Comparison of ENCODE assay signal across 1 cellular context in genomic region chr12:120979862-120980696, GRCh38.
TF ChIP-seq lines count a peak whose summit lies in the region.

No MANE protein-coding gene starts in this region.

TF ChIP-seq in HepG2, 621 proteins besides CTCF, POLR2A, EP300 and RAD21 (continued from another document and continues in another):
- TF ChIP-seq HNF1A (IDR thresholded peaks at IDR 0.05; ENCODE audit: low read depth), result no peak; the same call in 1 of the 2 replicates
- TF ChIP-seq HNF1A (CRISPR knock-in tag; IDR thresholded peaks at IDR 0.05; ENCODE audit: borderline replicate concordance), result no peak
- TF ChIP-seq SRY (CRISPR knock-in tag; IDR thresholded peaks at IDR 0.05), result no peak
- TF ChIP-seq ISX (CRISPR knock-in tag; conservative IDR thresholded peaks at IDR 0.05), result 0 out of 2 replicates have a peak, but pooled peaks have one; percentile 41
- no peak for TF ChIP-seq MATR3 (CRISPR knock-in tag; IDR thresholded peaks at IDR 0.05)
- TF ChIP-seq DBP (CRISPR knock-in tag; IDR thresholded peaks at IDR 0.05; ENCODE audit: not compliant biosample characterization), result peak; percentile 65
- TF ChIP-seq SUZ12 (IDR thresholded peaks at IDR 0.05; ENCODE audit: low read depth, low read length), result no peak
- TF ChIP-seq ZNF20 (CRISPR knock-in tag; IDR thresholded peaks at IDR 0.05), result no peak
- TF ChIP-seq RBAK (CRISPR knock-in tag; IDR thresholded peaks at IDR 0.05), result no peak
- no peak for TF ChIP-seq ZNF709 (CRISPR knock-in tag; IDR thresholded peaks at IDR 0.05)
- no peak for TF ChIP-seq ZXDC (CRISPR knock-in tag; IDR thresholded peaks at IDR 0.05)
- TF ChIP-seq MTF2 (CRISPR knock-in tag; IDR thresholded peaks at IDR 0.05; ENCODE audit: borderline replicate concordance), result no peak
- no peak for TF ChIP-seq RFXAP (CRISPR knock-in tag; IDR thresholded peaks at IDR 0.05; ENCODE audit: borderline replicate concordance)
- peak; percentile 74 for TF ChIP-seq ZNF609 (CRISPR knock-in tag; IDR thresholded peaks at IDR 0.05; ENCODE audit: borderline replicate concordance)
- TF ChIP-seq NR1H2 (CRISPR knock-in tag; IDR thresholded peaks at IDR 0.05; ENCODE audit: borderline replicate concordance, low read depth), result no peak
- TF ChIP-seq CHCHD3 (CRISPR knock-in tag; IDR thresholded peaks at IDR 0.05), result no peak
- peak; percentile 87 for TF ChIP-seq CSRNP1 (CRISPR knock-in tag; IDR thresholded peaks at IDR 0.05)
- TF ChIP-seq ATF6 (CRISPR knock-in tag; conservative IDR thresholded peaks at IDR 0.05), result no peak
- no peak for TF ChIP-seq ZNF276 (CRISPR knock-in tag; IDR thresholded peaks at IDR 0.05; ENCODE audit: low read depth)
- no peak; the same call in 1 of the 2 replicates for TF ChIP-seq ZBTB26 (CRISPR knock-in tag; IDR thresholded peaks at IDR 0.05; ENCODE audit: borderline replicate concordance)
- TF ChIP-seq ZNF792 (CRISPR knock-in tag; IDR thresholded peaks at IDR 0.05), result peak; percentile 65
- TF ChIP-seq ZFAT (CRISPR knock-in tag; conservative IDR thresholded peaks at IDR 0.05), result no peak
- TF ChIP-seq HMGXB3 (CRISPR knock-in tag; IDR thresholded peaks at IDR 0.05; ENCODE audit: borderline replicate concordance), result peak; percentile 55; the same call in 1 of the 2 replicates
- peak; percentile 55; the same call in 1 of the 2 replicates for TF ChIP-seq BCL3 (CRISPR knock-in tag; IDR thresholded peaks at IDR 0.05)
